1 cellular context compared by ENCODE assay signal in genomic region chr5:32329395-32329834, GRCh38.
TF ChIP-seq lines count a peak whose summit lies in the region.

No MANE protein-coding gene starts in this region.

TF ChIP-seq in H1, 55 proteins besides CTCF, POLR2A, EP300 and RAD21:
- TF ChIP-seq YY1 (IDR thresholded peaks at IDR 0.05; ENCODE audit: low read depth, low read length) (0 out of 2 replicates have a peak, but pooled peaks have one; percentile 30), CEBPB (IDR thresholded peaks at IDR 0.05; ENCODE audit: low read depth, low read length) (0 out of 2 replicates have a peak, but pooled peaks have one; percentile 22), TEAD4 (IDR thresholded peaks at IDR 0.05; ENCODE audit: low read depth, low read length) (0 out of 2 replicates have a peak, but pooled peaks have one; percentile 45), SIX5 (IDR thresholded peaks at IDR 0.05; ENCODE audit: low read depth, low read length) (no peak), CHD7 (IDR thresholded peaks at IDR 0.05; ENCODE audit: insufficient replicate concordance, low read length) (no peak), KDM1A (IDR thresholded peaks at IDR 0.05; ENCODE audit: borderline replicate concordance, low read length) (peak; percentile 23; the same call in 1 of the 2 replicates)
